13 cellular contexts compared by ENCODE assay signal in the genomic region with DNA sequence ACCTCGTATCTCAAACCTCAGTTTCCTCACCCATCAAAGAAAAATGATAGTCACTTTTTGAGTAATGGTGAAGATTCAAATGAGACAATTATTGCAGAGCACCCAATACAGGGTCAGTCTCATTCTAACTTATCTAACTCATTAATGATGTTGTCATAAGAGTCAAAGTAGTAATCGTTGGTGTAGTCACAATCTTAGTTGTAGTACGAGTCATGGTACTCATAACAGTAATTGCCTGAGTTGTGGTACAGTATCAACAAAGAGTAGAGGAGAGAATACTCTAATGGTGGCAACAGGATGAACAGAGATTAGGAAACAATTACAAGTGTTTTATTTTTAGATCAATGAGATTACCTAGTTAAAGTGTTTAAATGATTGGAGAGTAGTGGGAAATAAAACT.
A peak's percentile ranks its signal among the peaks of the same experiment; 100 is the strongest.
DNase-seq lines count a peak whose midpoint lies in the region; ATAC-seq lines count a peak whose summit lies in the region.
"Had no signal": no experiment of that assay in that cellular context is flagged by ENCODE, and none has a peak within 500 bp of the region (broad histone marks: within the 10 kb centered on the region; RNA-seq: fewer than 3 reads in every experiment).

No MANE protein-coding gene starts in this region.

- peaks cover 13 to 14% of the 10 kb centered on the region in 2 donors for H3K9me3 Mint-ChIP-seq in activated naive CD4-positive, alpha-beta T cell treated with anti-CD3 and anti-CD28 coated beads, Interleukin-2, amount 50 U/mL, for 72 hours

- H3K36me3 ChIP-seq in HAP-1 (replicated peaks), result no peaks in the 10 kb centered on the region
- H3K36me3 ChIP-seq: thoracic aorta had no signal

- no peaks in the 10 kb centered on the region for H3K36me3 Mint-ChIP-seq in activated naive CD4-positive, alpha-beta T cell treated with anti-CD3 and anti-CD28 coated beads, Interleukin-2, amount 50 U/mL, for 72 hours
- H3K36me3 Mint-ChIP-seq: naive B cell had no signal

- no peak for DNase-seq in activated naive CD4-positive, alpha-beta T cell treated with anti-CD3 and anti-CD28 coated beads, Interleukin-2, amount 50 U/mL, for 72 hours (ENCODE audit: low spot score in 2 of 2)
- DNase-seq in activated naive CD4-positive, alpha-beta T cell (lab: John Stamatoyannopoulos, UW), result no peak
- no peak for DNase-seq in NCI-H774 (lab: John Stamatoyannopoulos, UW)
- DNase-seq in HAP-1 (ENCODE audit: low spot score in 2 of 2), result no peak
- DNase-seq in middle frontal gyrus (ENCODE audit: extremely low spot score, low spot score), result no peak
- DNase-seq: Calu3, kidney, naive B cell, NCI-H345 had no signal

- peak overlapping the region in 1 of 2 donors; percentile 6 for H3K27ac Mint-ChIP-seq in activated naive CD4-positive, alpha-beta T cell treated with anti-CD3 and anti-CD28 coated beads, Interleukin-2, amount 50 U/mL, for 72 hours
- H3K27ac Mint-ChIP-seq: naive B cell had no signal

- no peaks in the 10 kb centered on the region for H3K27me3 ChIP-seq in HAP-1 (ENCODE audit: low read depth)

- peaks cover 14% of the 10 kb centered on the region for H3K4me1 ChIP-seq in HAP-1

- ATAC-seq in activated naive CD4-positive, alpha-beta T cell treated with anti-CD3 and anti-CD28 coated beads, Interleukin-2, amount 50 U/mL, for 72 hours, result peak; percentile 22 to 81
- ATAC-seq in HG02610 (IDR thresholded peaks at IDR 0.05; ENCODE audit: unreplicated experiment) (peak; percentile 80), HG03175 (IDR thresholded peaks at IDR 0.05; ENCODE audit: unreplicated experiment) (peak; percentile 73), HG02763 (IDR thresholded peaks at IDR 0.05; ENCODE audit: unreplicated experiment) (no peak)

- no peak overlapping the region for H3K4me3 ChIP-seq in HAP-1
- H3K4me3 ChIP-seq: thoracic aorta had no signal

- H3K9me3 ChIP-seq in HAP-1, result no peaks in the 10 kb centered on the region
- H3K9me3 ChIP-seq: thoracic aorta had no signal

- in situ Hi-C loops in HAP-1 (cut with MboI; ENCODE audit: low sequenced_read_pairs), result no loop called here
